Comparison of ENCODE assay signal across 1 cellular context in the genomic region with DNA sequence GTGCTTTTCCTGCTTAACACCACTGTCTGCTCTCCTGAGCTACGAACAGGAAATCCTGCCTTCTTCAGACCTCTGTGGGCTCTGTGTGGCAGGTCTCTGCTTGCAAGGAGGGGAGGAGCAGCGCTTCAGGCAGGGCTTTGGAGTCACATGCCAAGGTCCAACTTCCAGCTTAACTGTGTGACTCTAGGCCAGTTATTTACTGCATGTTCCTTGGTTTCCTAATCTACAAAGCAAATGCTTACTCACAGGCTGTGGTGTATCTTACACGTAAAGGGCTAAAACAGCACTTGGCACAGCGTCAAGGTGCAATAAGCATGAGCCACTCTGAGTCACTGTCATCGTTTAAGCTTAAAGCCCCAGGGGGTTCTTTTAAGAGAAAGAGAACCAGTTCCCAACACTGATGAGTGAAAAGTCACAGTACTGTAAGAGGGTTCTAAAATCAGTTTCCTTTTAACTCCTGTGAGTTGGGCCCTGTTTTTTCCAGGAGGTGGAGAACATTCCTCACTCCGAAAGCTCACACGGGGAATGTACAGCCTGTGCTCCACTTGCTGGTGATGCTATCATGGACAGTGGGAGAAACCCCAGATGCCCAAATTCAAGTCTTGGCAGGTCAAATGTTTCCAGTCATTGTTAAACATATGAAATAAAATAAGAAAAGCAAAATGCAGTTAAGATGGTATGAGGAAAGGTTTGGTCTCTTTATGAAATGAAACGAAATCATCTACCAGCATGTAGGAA.
TF ChIP-seq lines count a peak whose summit lies in the region.

No MANE protein-coding gene starts in this region.

TF ChIP-seq in HepG2, 621 proteins besides CTCF, POLR2A, EP300 and RAD21 (continued from another document and continues in another):
- TF ChIP-seq, protein P1, sequence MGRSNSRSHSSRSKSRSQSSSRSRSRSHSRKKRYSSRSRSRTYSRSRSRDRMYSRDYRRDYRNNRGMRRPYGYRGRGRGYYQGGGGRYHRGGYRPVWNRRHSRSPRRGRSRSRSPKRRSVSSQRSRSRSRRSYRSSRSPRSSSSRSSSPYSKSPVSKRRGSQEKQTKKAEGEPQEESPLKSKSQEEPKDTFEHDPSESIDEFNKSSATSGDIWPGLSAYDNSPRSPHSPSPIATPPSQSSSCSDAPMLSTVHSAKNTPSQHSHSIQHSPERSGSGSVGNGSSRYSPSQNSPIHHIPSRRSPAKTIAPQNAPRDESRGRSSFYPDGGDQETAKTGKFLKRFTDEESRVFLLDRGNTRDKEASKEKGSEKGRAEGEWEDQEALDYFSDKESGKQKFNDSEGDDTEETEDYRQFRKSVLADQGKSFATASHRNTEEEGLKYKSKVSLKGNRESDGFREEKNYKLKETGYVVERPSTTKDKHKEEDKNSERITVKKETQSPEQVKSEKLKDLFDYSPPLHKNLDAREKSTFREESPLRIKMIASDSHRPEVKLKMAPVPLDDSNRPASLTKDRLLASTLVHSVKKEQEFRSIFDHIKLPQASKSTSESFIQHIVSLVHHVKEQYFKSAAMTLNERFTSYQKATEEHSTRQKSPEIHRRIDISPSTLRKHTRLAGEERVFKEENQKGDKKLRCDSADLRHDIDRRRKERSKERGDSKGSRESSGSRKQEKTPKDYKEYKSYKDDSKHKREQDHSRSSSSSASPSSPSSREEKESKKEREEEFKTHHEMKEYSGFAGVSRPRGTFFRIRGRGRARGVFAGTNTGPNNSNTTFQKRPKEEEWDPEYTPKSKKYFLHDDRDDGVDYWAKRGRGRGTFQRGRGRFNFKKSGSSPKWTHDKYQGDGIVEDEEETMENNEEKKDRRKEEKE (IDR thresholded peaks at IDR 0.05), result no peak
- TF ChIP-seq TP53 (CRISPR knock-in tag; conservative IDR thresholded peaks at IDR 0.05), result 0 out of 2 replicates have a peak, but pooled peaks have one; percentile 53
- no peak for TF ChIP-seq ZKSCAN1 (IDR thresholded peaks at IDR 0.05; ENCODE audit: low read length)
- TF ChIP-seq, protein P2, sequence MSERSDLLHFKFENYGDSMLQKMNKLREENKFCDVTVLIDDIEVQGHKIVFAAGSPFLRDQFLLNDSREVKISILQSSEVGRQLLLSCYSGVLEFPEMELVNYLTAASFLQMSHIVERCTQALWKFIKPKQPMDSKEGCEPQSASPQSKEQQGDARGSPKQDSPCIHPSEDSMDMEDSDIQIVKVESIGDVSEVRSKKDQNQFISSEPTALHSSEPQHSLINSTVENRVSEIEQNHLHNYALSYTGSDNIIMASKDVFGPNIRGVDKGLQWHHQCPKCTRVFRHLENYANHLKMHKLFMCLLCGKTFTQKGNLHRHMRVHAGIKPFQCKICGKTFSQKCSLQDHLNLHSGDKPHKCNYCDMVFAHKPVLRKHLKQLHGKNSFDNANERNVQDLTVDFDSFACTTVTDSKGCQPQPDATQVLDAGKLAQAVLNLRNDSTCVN (CRISPR knock-in tag; IDR thresholded peaks at IDR 0.05; ENCODE audit: borderline replicate concordance), result peak; percentile 80; the same call in 1 of the 2 replicates
- TF ChIP-seq CENPT (CRISPR knock-in tag; IDR thresholded peaks at IDR 0.05; ENCODE audit: low read depth), result no peak
- peak; percentile 78 for TF ChIP-seq ZBTB21 (CRISPR knock-in tag; IDR thresholded peaks at IDR 0.05)
- TF ChIP-seq XBP1 (CRISPR knock-in tag; IDR thresholded peaks at IDR 0.05), result 0 out of 2 replicates have a peak, but pooled peaks have one; percentile 4
- 0 out of 2 replicates have a peak, but pooled peaks have one; percentile 57 for TF ChIP-seq ZNF263 (CRISPR knock-in tag; IDR thresholded peaks at IDR 0.05)
- TF ChIP-seq ZNF446 (CRISPR knock-in tag; IDR thresholded peaks at IDR 0.05), result 0 out of 2 replicates have a peak, but pooled peaks have one; percentile 55
- no peak; the same call in 1 of the 2 replicates for TF ChIP-seq SALL2 (CRISPR knock-in tag; IDR thresholded peaks at IDR 0.05)
- TF ChIP-seq SMAD1 (CRISPR knock-in tag; IDR thresholded peaks at IDR 0.05; ENCODE audit: borderline replicate concordance, low read depth), result no peak
- TF ChIP-seq ZFP90 (CRISPR knock-in tag; IDR thresholded peaks at IDR 0.05; ENCODE audit: borderline replicate concordance), result peak; percentile 82; the same call in 1 of the 2 replicates
- TF ChIP-seq NR2C2 (CRISPR knock-in tag; IDR thresholded peaks at IDR 0.05; ENCODE audit: borderline replicate concordance), result peak; percentile 69
- peak; percentile 83 for TF ChIP-seq MEIS1 (CRISPR knock-in tag; IDR thresholded peaks at IDR 0.05; ENCODE audit: borderline replicate concordance)
- no peak; the same call in 1 of the 2 replicates for TF ChIP-seq NCOA1 (CRISPR knock-in tag; IDR thresholded peaks at IDR 0.05)
- TF ChIP-seq, protein P3, sequence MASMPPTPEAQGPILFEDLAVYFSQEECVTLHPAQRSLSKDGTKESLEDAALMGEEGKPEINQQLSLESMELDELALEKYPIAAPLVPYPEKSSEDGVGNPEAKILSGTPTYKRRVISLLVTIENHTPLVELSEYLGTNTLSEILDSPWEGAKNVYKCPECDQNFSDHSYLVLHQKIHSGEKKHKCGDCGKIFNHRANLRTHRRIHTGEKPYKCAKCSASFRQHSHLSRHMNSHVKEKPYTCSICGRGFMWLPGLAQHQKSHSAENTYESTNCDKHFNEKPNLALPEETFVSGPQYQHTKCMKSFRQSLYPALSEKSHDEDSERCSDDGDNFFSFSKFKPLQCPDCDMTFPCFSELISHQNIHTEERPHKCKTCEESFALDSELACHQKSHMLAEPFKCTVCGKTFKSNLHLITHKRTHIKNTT (CRISPR knock-in tag; IDR thresholded peaks at IDR 0.05), result no peak
- peak; percentile 80; the same call in 1 of the 2 replicates for TF ChIP-seq ZFP36L1 (CRISPR knock-in tag; IDR thresholded peaks at IDR 0.05)
- no peak; the same call in 1 of the 2 replicates for TF ChIP-seq RBFOX2 (IDR thresholded peaks at IDR 0.05; ENCODE audit: low read depth, low read length)
- TF ChIP-seq, protein P4, sequence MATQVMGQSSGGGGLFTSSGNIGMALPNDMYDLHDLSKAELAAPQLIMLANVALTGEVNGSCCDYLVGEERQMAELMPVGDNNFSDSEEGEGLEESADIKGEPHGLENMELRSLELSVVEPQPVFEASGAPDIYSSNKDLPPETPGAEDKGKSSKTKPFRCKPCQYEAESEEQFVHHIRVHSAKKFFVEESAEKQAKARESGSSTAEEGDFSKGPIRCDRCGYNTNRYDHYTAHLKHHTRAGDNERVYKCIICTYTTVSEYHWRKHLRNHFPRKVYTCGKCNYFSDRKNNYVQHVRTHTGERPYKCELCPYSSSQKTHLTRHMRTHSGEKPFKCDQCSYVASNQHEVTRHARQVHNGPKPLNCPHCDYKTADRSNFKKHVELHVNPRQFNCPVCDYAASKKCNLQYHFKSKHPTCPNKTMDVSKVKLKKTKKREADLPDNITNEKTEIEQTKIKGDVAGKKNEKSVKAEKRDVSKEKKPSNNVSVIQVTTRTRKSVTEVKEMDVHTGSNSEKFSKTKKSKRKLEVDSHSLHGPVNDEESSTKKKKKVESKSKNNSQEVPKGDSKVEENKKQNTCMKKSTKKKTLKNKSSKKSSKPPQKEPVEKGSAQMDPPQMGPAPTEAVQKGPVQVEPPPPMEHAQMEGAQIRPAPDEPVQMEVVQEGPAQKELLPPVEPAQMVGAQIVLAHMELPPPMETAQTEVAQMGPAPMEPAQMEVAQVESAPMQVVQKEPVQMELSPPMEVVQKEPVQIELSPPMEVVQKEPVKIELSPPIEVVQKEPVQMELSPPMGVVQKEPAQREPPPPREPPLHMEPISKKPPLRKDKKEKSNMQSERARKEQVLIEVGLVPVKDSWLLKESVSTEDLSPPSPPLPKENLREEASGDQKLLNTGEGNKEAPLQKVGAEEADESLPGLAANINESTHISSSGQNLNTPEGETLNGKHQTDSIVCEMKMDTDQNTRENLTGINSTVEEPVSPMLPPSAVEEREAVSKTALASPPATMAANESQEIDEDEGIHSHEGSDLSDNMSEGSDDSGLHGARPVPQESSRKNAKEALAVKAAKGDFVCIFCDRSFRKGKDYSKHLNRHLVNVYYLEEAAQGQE (IDR thresholded peaks at IDR 0.05; ENCODE audit: borderline replicate concordance in 1 of 2, low read depth in 1 of 2, low read length in 2 of 2), result peak in 1 of 2 experiments; percentile 47; a peak in 1 of 4 replicates
- TF ChIP-seq HNRNPLL (IDR thresholded peaks at IDR 0.05; ENCODE audit: low read depth, low read length, poor library complexity, severe bottlenecking), result no peak
- TF ChIP-seq HNF4G (IDR thresholded peaks at IDR 0.05; ENCODE audit: borderline replicate concordance, low read depth, low read length), result peak; percentile 93
- peak; percentile 82; the same call in 1 of the 2 replicates for TF ChIP-seq HNF4G (CRISPR knock-in tag; IDR thresholded peaks at IDR 0.05; ENCODE audit: borderline replicate concordance, low read depth)
- peak; percentile 70; the same call in 1 of the 2 replicates for TF ChIP-seq GZF1 (CRISPR knock-in tag; IDR thresholded peaks at IDR 0.05)
- no peak for TF ChIP-seq ZBTB1 (CRISPR knock-in tag; IDR thresholded peaks at IDR 0.05; ENCODE audit: borderline replicate concordance)
- peak; percentile 98 for TF ChIP-seq ZNF614 (CRISPR knock-in tag; IDR thresholded peaks at IDR 0.05; ENCODE audit: borderline replicate concordance)
- TF ChIP-seq, protein P5, sequence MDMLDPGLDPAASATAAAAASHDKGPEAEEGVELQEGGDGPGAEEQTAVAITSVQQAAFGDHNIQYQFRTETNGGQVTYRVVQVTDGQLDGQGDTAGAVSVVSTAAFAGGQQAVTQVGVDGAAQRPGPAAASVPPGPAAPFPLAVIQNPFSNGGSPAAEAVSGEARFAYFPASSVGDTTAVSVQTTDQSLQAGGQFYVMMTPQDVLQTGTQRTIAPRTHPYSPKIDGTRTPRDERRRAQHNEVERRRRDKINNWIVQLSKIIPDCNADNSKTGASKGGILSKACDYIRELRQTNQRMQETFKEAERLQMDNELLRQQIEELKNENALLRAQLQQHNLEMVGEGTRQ (IDR thresholded peaks at IDR 0.05; ENCODE audit: low read depth, low read length), result peak; percentile 75
- TF ChIP-seq, protein P5 (CRISPR knock-in tag; IDR thresholded peaks at IDR 0.05; ENCODE audit: borderline replicate concordance), result no peak; the same call in 1 of the 2 replicates
- TF ChIP-seq KDM5A (IDR thresholded peaks at IDR 0.05; ENCODE audit: borderline replicate concordance, low read length), result no peak; the same call in 1 of the 2 replicates
- TF ChIP-seq PRPF4 (IDR thresholded peaks at IDR 0.05; ENCODE audit: low read depth, low read length, poor library complexity, severe bottlenecking), result no peak
- no peak for TF ChIP-seq FLYWCH1 (CRISPR knock-in tag; IDR thresholded peaks at IDR 0.05)
- TF ChIP-seq, protein P6, sequence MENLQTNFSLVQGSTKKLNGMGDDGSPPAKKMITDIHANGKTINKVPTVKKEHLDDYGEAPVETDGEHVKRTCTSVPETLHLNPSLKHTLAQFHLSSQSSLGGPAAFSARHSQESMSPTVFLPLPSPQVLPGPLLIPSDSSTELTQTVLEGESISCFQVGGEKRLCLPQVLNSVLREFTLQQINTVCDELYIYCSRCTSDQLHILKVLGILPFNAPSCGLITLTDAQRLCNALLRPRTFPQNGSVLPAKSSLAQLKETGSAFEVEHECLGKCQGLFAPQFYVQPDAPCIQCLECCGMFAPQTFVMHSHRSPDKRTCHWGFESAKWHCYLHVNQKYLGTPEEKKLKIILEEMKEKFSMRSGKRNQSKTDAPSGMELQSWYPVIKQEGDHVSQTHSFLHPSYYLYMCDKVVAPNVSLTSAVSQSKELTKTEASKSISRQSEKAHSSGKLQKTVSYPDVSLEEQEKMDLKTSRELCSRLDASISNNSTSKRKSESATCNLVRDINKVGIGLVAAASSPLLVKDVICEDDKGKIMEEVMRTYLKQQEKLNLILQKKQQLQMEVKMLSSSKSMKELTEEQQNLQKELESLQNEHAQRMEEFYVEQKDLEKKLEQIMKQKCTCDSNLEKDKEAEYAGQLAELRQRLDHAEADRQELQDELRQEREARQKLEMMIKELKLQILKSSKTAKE (CRISPR knock-in tag; IDR thresholded peaks at IDR 0.05; ENCODE audit: borderline replicate concordance), result peak; percentile 77
- TF ChIP-seq, protein P7, sequence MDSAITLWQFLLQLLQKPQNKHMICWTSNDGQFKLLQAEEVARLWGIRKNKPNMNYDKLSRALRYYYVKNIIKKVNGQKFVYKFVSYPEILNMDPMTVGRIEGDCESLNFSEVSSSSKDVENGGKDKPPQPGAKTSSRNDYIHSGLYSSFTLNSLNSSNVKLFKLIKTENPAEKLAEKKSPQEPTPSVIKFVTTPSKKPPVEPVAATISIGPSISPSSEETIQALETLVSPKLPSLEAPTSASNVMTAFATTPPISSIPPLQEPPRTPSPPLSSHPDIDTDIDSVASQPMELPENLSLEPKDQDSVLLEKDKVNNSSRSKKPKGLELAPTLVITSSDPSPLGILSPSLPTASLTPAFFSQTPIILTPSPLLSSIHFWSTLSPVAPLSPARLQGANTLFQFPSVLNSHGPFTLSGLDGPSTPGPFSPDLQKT (CRISPR knock-in tag; IDR thresholded peaks at IDR 0.05; ENCODE audit: borderline replicate concordance), result no peak
- TF ChIP-seq NFYB (CRISPR knock-in tag; IDR thresholded peaks at IDR 0.05), result peak; percentile 37; the same call in 1 of the 2 replicates
- TF ChIP-seq HNRNPUL1 (IDR thresholded peaks at IDR 0.05; ENCODE audit: low read depth, low read length), result no peak
- TF ChIP-seq, protein P8, sequence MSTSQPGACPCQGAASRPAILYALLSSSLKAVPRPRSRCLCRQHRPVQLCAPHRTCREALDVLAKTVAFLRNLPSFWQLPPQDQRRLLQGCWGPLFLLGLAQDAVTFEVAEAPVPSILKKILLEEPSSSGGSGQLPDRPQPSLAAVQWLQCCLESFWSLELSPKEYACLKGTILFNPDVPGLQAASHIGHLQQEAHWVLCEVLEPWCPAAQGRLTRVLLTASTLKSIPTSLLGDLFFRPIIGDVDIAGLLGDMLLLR (CRISPR knock-in tag; IDR thresholded peaks at IDR 0.05), result 0 out of 2 replicates have a peak, but pooled peaks have one; percentile 59
- 0 out of 2 replicates have a peak, but pooled peaks have one; percentile 29 for TF ChIP-seq ZNF468 (CRISPR knock-in tag; IDR thresholded peaks at IDR 0.05)
- TF ChIP-seq CBX1 (IDR thresholded peaks at IDR 0.05; ENCODE audit: low read depth), result no peak
- TF ChIP-seq SMYD3 (CRISPR knock-in tag; IDR thresholded peaks at IDR 0.05), result peak; percentile 96
- TF ChIP-seq ZNF274 (CRISPR knock-in tag; IDR thresholded peaks at IDR 0.05), result no peak; the same call in 1 of the 2 replicates
- TF ChIP-seq ZNF790 (CRISPR knock-in tag; IDR thresholded peaks at IDR 0.05; ENCODE audit: borderline replicate concordance), result peak; percentile 63; the same call in 1 of the 2 replicates
- TF ChIP-seq TARDBP (CRISPR knock-in tag; IDR thresholded peaks at IDR 0.05), result peak; percentile 93
